In genomic region chr12:30900351-30900750, GRCh38 we compare ENCODE assay signal across 9 cellular contexts. TPM values are rescaled to one million over a fixed set of nuclear protein-coding genes. Genes with fewer than 3 reads are reported as not detected.
"Had no signal": no experiment of that assay in that cellular context is flagged by ENCODE, and none has a peak within 500 bp of the region (broad histone marks: within the 10 kb centered on the region; RNA-seq: fewer than 3 reads in every experiment).

No MANE protein-coding gene starts in this region.

- H3K4me2 ChIP-seq: GM23338 had no signal

- H3K4me3 ChIP-seq: GM23338 had no signal

- H3K27ac Mint-ChIP-seq: GM23338, H9, HFFc6, IgD-negative memory B cell had no signal

- H3K4me1 Mint-ChIP-seq: GM23338, H9, IgD-negative memory B cell had no signal

- DNase-seq: H9, HCEC 1CT, HFFc6, KBM-7 had no signal

- H3K27ac ChIP-seq: HL-60 had no signal

- H3K9me3 Mint-ChIP-seq: H9, HFFc6, IgD-negative memory B cell had no signal

- ATAC-seq: GM23338, HepG2 had no signal

- H3K36me3 Mint-ChIP-seq: IgD-negative memory B cell had no signal

- H3K4me3 Mint-ChIP-seq: GM23338, H9, HFFc6, IgD-negative memory B cell had no signal

RNA-seq across cellular contexts. Expression of gene TSPAN11, which starts 26.2 kb away (rescaled TPM):
- total RNA-seq: HT1080 had no signal
